Comparison of ENCODE assay signal across 22 cellular contexts in genomic region chr2:220152281-220152680, GRCh38.
A peak's percentile ranks its signal among the peaks of the same experiment; 100 is the strongest.
DNase-seq lines count a peak whose midpoint lies in the region; ATAC-seq, FAIRE-seq and TF ChIP-seq lines count a peak whose summit lies in the region.
"Had no signal": no experiment of that assay in that cellular context is flagged by ENCODE, and none has a peak within 500 bp of the region (broad histone marks: within the 10 kb centered on the region; RNA-seq: fewer than 3 reads in every experiment).

No MANE protein-coding gene starts in this region.

- H3K27me3 ChIP-seq in bronchial epithelial cell (ENCODE audit: control insufficient read depth, insufficient read depth, low read length) (no peaks in the 10 kb centered on the region), testis (no peaks in the 10 kb centered on the region)
- H3K27me3 ChIP-seq: BLaER1 had no signal

- peak overlapping the region; percentile 30 for H3K27ac Mint-ChIP-seq in nephron progenitor cell
- H3K27ac Mint-ChIP-seq: B cell; CD4-positive, CD25-positive, alpha-beta regulatory T cell; CD8-positive, alpha-beta T cell; HFFc6 had no signal

- H3K36me3 ChIP-seq in bronchial epithelial cell (ENCODE audit: control insufficient read depth, insufficient read depth, low read length) = no peaks in the 10 kb centered on the region
- no peaks in the 10 kb centered on the region for H3K36me3 ChIP-seq in testis (ENCODE audit: low read depth, missing control alignments)
- H3K36me3 ChIP-seq: BLaER1, HAP-1 had no signal

- FAIRE-seq in bronchial epithelial cell (lab: Jason Lieb, UNC) = peak; percentile 47
- FAIRE-seq: D721Med, G401.6, GM12892, H54 had no signal

- H3K4me1 Mint-ChIP-seq in nephron progenitor cell = peaks cover 19% of the 10 kb centered on the region
- H3K4me1 Mint-ChIP-seq: B cell; CD4-positive, CD25-positive, alpha-beta regulatory T cell had no signal

- H3K4me1 ChIP-seq in testis = no peaks in the 10 kb centered on the region
- H3K4me1 ChIP-seq: BLaER1, HAP-1 had no signal

- H3K9me3 Mint-ChIP-seq in nephron progenitor cell = no peaks in the 10 kb centered on the region
- H3K9me3 Mint-ChIP-seq: CD8-positive, alpha-beta T cell; HFFc6 had no signal

- intact Hi-C loops in testis (cut with DNase I; ENCODE audit: low total_unique reads) = no loop called here

- TF ChIP-seq CTCF in bronchial epithelial cell (IDR thresholded peaks at IDR 0.05; ENCODE audit: insufficient read depth, low read length, severe bottlenecking) (no peak), fibroblast of mammary gland (conservative IDR thresholded peaks at IDR 0.05; ENCODE audit: control insufficient read depth, insufficient read depth, low read depth, low read length) (no peak), nephron progenitor cell (IDR thresholded peaks at IDR 0.05) (no peak), testis (IDR thresholded peaks at IDR 0.05) (no peak)

- no peak for DNase-seq in bronchial epithelial cell (ENCODE audit: low read depth)
- DNase-seq in fibroblast of mammary gland (ENCODE audit: low read depth) = peak; percentile 10
- no peak for DNase-seq in nephron progenitor cell
- peak; percentile 79 for DNase-seq in testis
- DNase-seq in NCI-H774 (lab: John Stamatoyannopoulos, UW) = no peak
- DNase-seq: CD4-positive, CD25-positive, alpha-beta regulatory T cell; CD8-positive, alpha-beta T cell; DMS153; DND-41; GOT3; HFFc6 had no signal

- ATAC-seq in HG03175 (IDR thresholded peaks at IDR 0.05; ENCODE audit: unreplicated experiment) (no peak), HG03045 (IDR thresholded peaks at IDR 0.05; ENCODE audit: unreplicated experiment) (no peak), HG02981 (IDR thresholded peaks at IDR 0.05; ENCODE audit: unreplicated experiment) (no peak)
- ATAC-seq: CD8-positive, alpha-beta T cell had no signal

- no peak overlapping the region for H3K27ac ChIP-seq in testis
- H3K27ac ChIP-seq: BLaER1, C4-2B had no signal

- no peaks in the 10 kb centered on the region for H3K27me3 Mint-ChIP-seq in nephron progenitor cell (ENCODE audit: low read depth, poor library complexity)
- H3K27me3 Mint-ChIP-seq: B cell; CD4-positive, CD25-positive, alpha-beta regulatory T cell had no signal

- no peak overlapping the region for H3K4me3 ChIP-seq in bronchial epithelial cell (ENCODE audit: low read depth, low read length)
- no peak overlapping the region for H3K4me3 ChIP-seq in fibroblast of mammary gland (ENCODE audit: control insufficient read depth, low read depth, low read length)
- no peak overlapping the region for H3K4me3 ChIP-seq in testis
- H3K4me3 ChIP-seq: BLaER1, HAP-1 had no signal

- H3K9me3 ChIP-seq in testis = no peaks in the 10 kb centered on the region
- H3K9me3 ChIP-seq: BLaER1, HAP-1 had no signal

- no peak for TF ChIP-seq POLR2A in testis (IDR thresholded peaks at IDR 0.05)

- no peaks in the 10 kb centered on the region for H3K36me3 Mint-ChIP-seq in nephron progenitor cell (ENCODE audit: low read depth)
- H3K36me3 Mint-ChIP-seq: CD4-positive, CD25-positive, alpha-beta regulatory T cell; CD8-positive, alpha-beta T cell had no signal

- H3K4me3 Mint-ChIP-seq in nephron progenitor cell = no peak overlapping the region
- H3K4me3 Mint-ChIP-seq: B cell; CD4-positive, CD25-positive, alpha-beta regulatory T cell; CD8-positive, alpha-beta T cell; HFFc6 had no signal

- 45 to 57% methylated on average over 3 of the region's 3 CpGs for WGBS in testis, 2 donors

Comparison
In these comparisons a context has a peak if more than half of its experiments do, and no peak if none do; other contexts are left out.
1. DNase-seq: peak in fibroblast of mammary gland (single experiment) and testis (single experiment); none in bronchial epithelial cell (single experiment), nephron progenitor cell (single experiment) and NCI-H774 (single experiment).